19 cellular contexts compared by ENCODE assay signal in genomic region chr13:66409542-66409941, GRCh38.
"Had no signal": no experiment of that assay in that cellular context is flagged by ENCODE, and none has a peak within 500 bp of the region (broad histone marks: within the 10 kb centered on the region; RNA-seq: fewer than 3 reads in every experiment).

No MANE protein-coding gene starts in this region.

- H3K4me1 Mint-ChIP-seq: IgD-negative memory B cell, T-cell had no signal

- H3K9ac ChIP-seq: SK-N-SH had no signal

- ATAC-seq: T-cell had no signal

- H3K36me3 Mint-ChIP-seq: IgD-negative memory B cell, T-cell had no signal

- DNase-seq: KBM-7, MV-4-11, NCI-H1048, NCI-H1105, NCI-H1417, NCI-H1436 treated with DMSO at 0.1 percent for 48 hours, NCI-H1694, NCI-H187 treated with DMSO at 0.1 percent for 48 hours, NCI-H2029 treated with DMSO at 0.1 percent for 48 hours, NCI-H226, NCI-H446, NCI-H510A, NCI-H524 treated with DMSO at 0.1 percent for 48 hours, SHP77, SK-N-SH, SW 1271, T-cell had no signal

- H3K27ac Mint-ChIP-seq: IgD-negative memory B cell, T-cell had no signal

- H3K27ac ChIP-seq: RWPE1 had no signal

- H3K4me3 Mint-ChIP-seq: IgD-negative memory B cell, T-cell had no signal

- H3K9me3 ChIP-seq: SK-N-SH had no signal

- H3K27me3 Mint-ChIP-seq: IgD-negative memory B cell, T-cell had no signal

- H3K9me3 Mint-ChIP-seq: IgD-negative memory B cell had no signal

- H3K4me2 ChIP-seq: SK-N-SH had no signal
